ENCODE assay signal across 26 cellular contexts in the genomic region with DNA sequence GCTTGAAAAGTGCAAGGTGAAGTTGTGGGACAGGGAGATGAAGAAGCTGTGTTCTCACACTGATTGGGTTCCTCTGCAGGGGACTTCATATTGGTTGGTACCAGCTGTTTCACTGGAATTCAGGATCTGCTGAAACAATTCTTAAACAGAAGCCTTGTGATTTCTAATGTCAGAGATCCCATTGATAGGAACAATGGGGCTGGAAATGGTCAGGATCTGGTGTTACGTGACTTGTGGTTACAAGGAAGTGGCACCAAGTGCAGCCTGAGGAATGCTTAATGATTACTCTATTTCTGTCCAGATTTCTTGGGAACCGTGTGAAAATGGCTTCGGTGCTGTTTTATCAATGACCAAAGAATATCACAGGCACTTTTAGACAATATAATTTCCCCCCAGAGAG.
"Had no signal": no experiment of that assay in that cellular context is flagged by ENCODE, and none has a peak within 500 bp of the region (broad histone marks: within the 10 kb centered on the region; RNA-seq: fewer than 3 reads in every experiment).

No MANE protein-coding gene starts in this region.

- H3K27ac Mint-ChIP-seq: memory B cell; naive thymus-derived CD4-positive, alpha-beta T cell; natural killer cell treated with Interleukin-12 subunit alpha and Interleukin-12 subunit beta and Interleukin-15 and Interleukin-18, amount 100 ng/mL, for 72 hours; progenitor cell of endocrine pancreas; stimulated activated effector memory CD8-positive, alpha-beta T cell treated with anti-CD3 and anti-CD28 coated beads, Interleukin-12 subunit alpha, Interleukin-12 subunit beta, amount 100 ng/mL, for 72 hours; stimulated activated naive CD8-positive, alpha-beta T cell treated with anti-CD3 and anti-CD28 coated beads, Interleukin-15, amount 100 ng/mL, for 72 hours had no signal

- H3K4me3 ChIP-seq: heart right ventricle, hepatocyte, left ventricle myocardium inferior, mucosa of descending colon, right atrium auricular region, right lobe of liver, skin epidermis, thyroid gland, transverse colon, upper lobe of left lung, vagina had no signal

- DNase-seq: heart right ventricle; islet precursor cell; left ventricle myocardium inferior; midbrain; mucosa of descending colon; naive thymus-derived CD4-positive, alpha-beta T cell; occipital lobe; right lobe of liver; stimulated activated CD4-positive, alpha-beta T cell treated with anti-CD3 and anti-CD28 coated beads, Interleukin-12 subunit alpha, Interleukin-12 subunit beta, amount 100 ng/mL, for 4 hours; stimulated activated CD4-positive, alpha-beta T cell treated with anti-CD3 and anti-CD28 coated beads, Interleukin-4, amount 100 ng/mL, for 24 hours; stimulated activated naive CD4-positive, alpha-beta T cell treated with Interleukin-2 at 50 U/mL for 16 hours; stimulated activated naive CD8-positive, alpha-beta T cell treated with anti-CD3 and anti-CD28 coated beads, Interleukin-15, amount 100 ng/mL, for 72 hours; substantia nigra; thyroid gland; transverse colon; upper lobe of left lung had no signal

- H3K9me3 ChIP-seq: heart right ventricle, left ventricle myocardium inferior, mucosa of descending colon, neutrophil, right atrium auricular region, right lobe of liver, thyroid gland, transverse colon, upper lobe of left lung, vagina had no signal

- H3K4me1 Mint-ChIP-seq: memory B cell; naive thymus-derived CD4-positive, alpha-beta T cell; stimulated activated naive CD8-positive, alpha-beta T cell treated with anti-CD3 and anti-CD28 coated beads, Interleukin-15, amount 100 ng/mL, for 72 hours had no signal

- H3K27ac ChIP-seq: heart right ventricle, hepatocyte, left ventricle myocardium inferior, neutrophil, parathyroid adenoma, right atrium auricular region, right lobe of liver, skin epidermis, thyroid gland, transverse colon, upper lobe of left lung, vagina had no signal

- H3K9ac ChIP-seq: parathyroid adenoma had no signal

- H3K4me1 ChIP-seq: heart right ventricle, left ventricle myocardium inferior, parathyroid adenoma, right atrium auricular region, right lobe of liver, thyroid gland, transverse colon, upper lobe of left lung, vagina had no signal

- H3K36me3 ChIP-seq: heart right ventricle, left ventricle myocardium inferior, neutrophil, right atrium auricular region, right lobe of liver, thyroid gland, transverse colon, upper lobe of left lung, vagina had no signal

- H3K9me3 Mint-ChIP-seq: memory B cell; naive thymus-derived CD4-positive, alpha-beta T cell; natural killer cell treated with Interleukin-12 subunit alpha and Interleukin-12 subunit beta and Interleukin-15 and Interleukin-18, amount 100 ng/mL, for 72 hours; stimulated activated effector memory CD8-positive, alpha-beta T cell treated with anti-CD3 and anti-CD28 coated beads, Interleukin-12 subunit alpha, Interleukin-12 subunit beta, amount 100 ng/mL, for 72 hours; stimulated activated naive CD8-positive, alpha-beta T cell treated with anti-CD3 and anti-CD28 coated beads, Interleukin-15, amount 100 ng/mL, for 72 hours had no signal

- H3K36me3 Mint-ChIP-seq: memory B cell; naive thymus-derived CD4-positive, alpha-beta T cell; natural killer cell treated with Interleukin-12 subunit alpha and Interleukin-12 subunit beta and Interleukin-15 and Interleukin-18, amount 100 ng/mL, for 72 hours; stimulated activated effector memory CD8-positive, alpha-beta T cell treated with anti-CD3 and anti-CD28 coated beads, Interleukin-12 subunit alpha, Interleukin-12 subunit beta, amount 100 ng/mL, for 72 hours had no signal

- H3K4me3 Mint-ChIP-seq: memory B cell; naive thymus-derived CD4-positive, alpha-beta T cell; natural killer cell treated with Interleukin-12 subunit alpha and Interleukin-12 subunit beta and Interleukin-15 and Interleukin-18, amount 100 ng/mL, for 72 hours; stimulated activated effector memory CD8-positive, alpha-beta T cell treated with anti-CD3 and anti-CD28 coated beads, Interleukin-12 subunit alpha, Interleukin-12 subunit beta, amount 100 ng/mL, for 72 hours; stimulated activated naive CD8-positive, alpha-beta T cell treated with anti-CD3 and anti-CD28 coated beads, Interleukin-15, amount 100 ng/mL, for 72 hours had no signal

- H2AFZ ChIP-seq: hepatocyte, parathyroid adenoma had no signal

- H3K27me3 ChIP-seq: heart right ventricle, hepatocyte, neutrophil, right atrium auricular region, right lobe of liver, thyroid gland, transverse colon, upper lobe of left lung, vagina had no signal

- ATAC-seq: heart right ventricle; mucosa of descending colon; naive thymus-derived CD4-positive, alpha-beta T cell; natural killer cell treated with Interleukin-12 subunit alpha and Interleukin-12 subunit beta and Interleukin-15 and Interleukin-18, amount 100 ng/mL, for 72 hours; right lobe of liver; stimulated activated effector memory CD8-positive, alpha-beta T cell treated with anti-CD3 and anti-CD28 coated beads, Interleukin-12 subunit alpha, Interleukin-12 subunit beta, amount 100 ng/mL, for 72 hours; stimulated activated naive CD8-positive, alpha-beta T cell treated with anti-CD3 and anti-CD28 coated beads, Interleukin-15, amount 100 ng/mL, for 72 hours had no signal

- H3K4me2 ChIP-seq: hepatocyte had no signal

- H3K27me3 Mint-ChIP-seq: progenitor cell of endocrine pancreas; stimulated activated naive CD8-positive, alpha-beta T cell treated with anti-CD3 and anti-CD28 coated beads, Interleukin-15, amount 100 ng/mL, for 72 hours had no signal
